1 cellular context compared by ENCODE assay signal in genomic region chr10:90858489-90858968, GRCh38.
TF ChIP-seq lines count a peak whose summit lies in the region.

No MANE protein-coding gene starts in this region.

TF ChIP-seq in GM12878, 131 proteins besides CTCF, POLR2A, EP300 and RAD21:
- no peak for TF ChIP-seq SREBF1 (IDR thresholded peaks at IDR 0.05; ENCODE audit: low read length)
- 0 out of 2 replicates have a peak, but pooled peaks have one; percentile 58 for TF ChIP-seq EZH2 (IDR thresholded peaks at IDR 0.05; ENCODE audit: borderline replicate concordance, control insufficient read depth, low read depth, low read length)
